9 cellular contexts compared by ENCODE assay signal in the genomic region with DNA sequence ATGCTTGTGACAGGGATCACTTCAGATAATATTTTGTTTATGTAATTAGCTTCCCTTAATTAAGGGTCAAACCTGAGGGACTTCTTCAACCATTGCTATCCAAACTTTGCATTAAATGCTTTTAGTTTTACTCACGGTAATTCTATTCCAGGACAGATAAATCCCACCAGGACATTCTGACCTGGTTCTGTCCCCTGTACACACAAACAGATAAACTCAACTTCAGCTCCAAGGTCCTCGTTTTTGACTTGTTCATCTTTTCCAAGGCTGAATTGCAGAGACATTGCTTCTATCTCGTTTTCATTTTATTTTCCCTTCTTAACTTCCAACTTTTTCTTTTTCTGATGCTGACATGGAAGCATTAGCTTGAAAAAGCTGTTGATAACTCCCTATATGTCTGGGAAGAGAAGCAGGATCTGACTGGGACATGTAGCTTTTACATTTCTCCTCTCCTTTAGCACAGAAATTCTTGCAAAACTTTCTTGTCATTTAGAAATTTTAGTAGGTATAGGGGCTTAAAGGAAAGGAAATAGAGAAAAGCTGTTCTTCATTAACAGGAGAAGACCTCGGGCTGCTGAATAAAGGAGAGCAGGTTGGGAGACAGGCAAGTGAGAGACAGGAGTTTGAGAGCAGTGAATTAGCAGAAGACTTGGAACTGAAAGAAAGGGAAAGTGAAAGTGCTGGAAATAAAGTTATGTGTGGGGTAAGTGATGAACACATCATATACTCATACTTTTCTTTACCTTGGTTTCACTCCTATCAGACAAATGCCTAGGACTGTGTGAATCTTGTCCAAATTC.
DNase-seq lines count a peak whose midpoint lies in the region; TF ChIP-seq lines count a peak whose summit lies in the region.
"Had no signal": no experiment of that assay in that cellular context is flagged by ENCODE, and none has a peak within 500 bp of the region (broad histone marks: within the 10 kb centered on the region; RNA-seq: fewer than 3 reads in every experiment).

No MANE protein-coding gene starts in this region.

- no peak for DNase-seq in activated naive CD4-positive, alpha-beta T cell treated with Interleukin-2 at 50 U/mL for 16 hours
- DNase-seq in LHCN-M2 (ENCODE audit: low read depth) (peak; percentile 56), adrenal gland (peak in 2 of 7 donors; percentile 16), vagina (ENCODE audit: extremely low spot score in 2 of 2) (no peak), OCI-M2 (lab: John Stamatoyannopoulos, UW; ENCODE audit: unreplicated experiment) (no peak)
- no peak for DNase-seq in stimulated activated CD4-positive, alpha-beta T cell treated with anti-CD3 and anti-CD28 coated beads, Interleukin-4, amount 100 ng/mL, for 4 hours

- H3K36me3 Mint-ChIP-seq in activated naive CD4-positive, alpha-beta T cell treated with anti-CD3 and anti-CD28 coated beads, Interleukin-2, amount 50 U/mL, for 24 hours, result peaks cover 5% of the 10 kb centered on the region

- peak; percentile 16 to 37 for TF ChIP-seq POLR2A in adrenal gland (IDR thresholded peaks at IDR 0.05)
- TF ChIP-seq POLR2A in vagina (IDR thresholded peaks at IDR 0.05), result no peak

- peak overlapping the region; percentile 31 to 82 (median 63) for H3K27ac ChIP-seq in adrenal gland
- peak overlapping the region; percentile 53 to 65 for H3K27ac ChIP-seq in liver (ENCODE audit: low read depth in 1 of 2, low read length in 2 of 2)
- peak overlapping the region; percentile 13 for H3K27ac ChIP-seq in vagina
- H3K27ac ChIP-seq: cardiac muscle cell had no signal

- peak in 1 of 2 donors; percentile 44 for TF ChIP-seq RAD21 in liver (IDR thresholded peaks at IDR 0.05)

- H3K36me3 ChIP-seq in adrenal gland (replicated peaks in 1 of 2) (no peaks in the 10 kb centered on the region), liver (ENCODE audit: control insufficient read depth in 4 of 4, insufficient read depth in 3 of 4, low read depth in 1 of 4, low read length in 3 of 4) (no peaks in the 10 kb centered on the region), vagina (no peaks in the 10 kb centered on the region)
- H3K36me3 ChIP-seq: cardiac muscle cell had no signal

- H3K4me1 ChIP-seq in adrenal gland (replicated peaks in 1 of 2), result peaks cover 8 to 20% of the 10 kb centered on the region in 2 donors
- peaks cover 0 to 13% (median 2%) of the 10 kb centered on the region in 4 donors for H3K4me1 ChIP-seq in liver (ENCODE audit: control insufficient read depth in 4 of 4, insufficient read depth in 4 of 4, low read length in 3 of 4)
- peaks cover 11% of the 10 kb centered on the region for H3K4me1 ChIP-seq in vagina

- H3K4me3 ChIP-seq in adrenal gland (peak overlapping the region in 2 of 4 donors; percentile 13 to 42), liver (ENCODE audit: low read depth in 1 of 3, low read length in 3 of 3) (peak overlapping the region; percentile 62 to 86 (median 82)), vagina (peak overlapping the region; percentile 12 to 30)
- H3K4me3 ChIP-seq: cardiac muscle cell had no signal

- H3K27me3 ChIP-seq in adrenal gland (no peaks in the 10 kb centered on the region), liver (ENCODE audit: control insufficient read depth in 4 of 4, insufficient read depth in 4 of 4, low read length in 3 of 4) (no peaks in the 10 kb centered on the region), vagina (no peaks in the 10 kb centered on the region)
- H3K27me3 ChIP-seq: cardiac muscle cell had no signal

- intact Hi-C loops in adrenal gland (cut with DNase I) (no loop called here), vagina (cut with DNase I) (no loop called here)

- peak overlapping the region; percentile 86 to 88 for H3K9ac ChIP-seq in liver (ENCODE audit: low read depth in 1 of 2, low read length in 2 of 2)

- peaks cover 17% of the 10 kb centered on the region for H3K9me3 Mint-ChIP-seq in activated naive CD4-positive, alpha-beta T cell treated with anti-CD3 and anti-CD28 coated beads, Interleukin-2, amount 50 U/mL, for 24 hours

- no peaks in the 10 kb centered on the region for H3K27me3 Mint-ChIP-seq in activated naive CD4-positive, alpha-beta T cell treated with anti-CD3 and anti-CD28 coated beads, Interleukin-2, amount 50 U/mL, for 24 hours

- peaks cover 66% of the 10 kb centered on the region for H3K4me1 Mint-ChIP-seq in activated naive CD4-positive, alpha-beta T cell treated with anti-CD3 and anti-CD28 coated beads, Interleukin-2, amount 50 U/mL, for 24 hours

- no peaks in the 10 kb centered on the region for H3K9me3 ChIP-seq in adrenal gland (replicated peaks in 1 of 3)
- no peaks in the 10 kb centered on the region for H3K9me3 ChIP-seq in liver (ENCODE audit: control insufficient read depth in 4 of 4, low read length in 3 of 4)
- H3K9me3 ChIP-seq in vagina, result no peaks in the 10 kb centered on the region

- peak overlapping the region; percentile 89 for H3K27ac Mint-ChIP-seq in activated naive CD4-positive, alpha-beta T cell treated with anti-CD3 and anti-CD28 coated beads, Interleukin-2, amount 50 U/mL, for 24 hours

- peak overlapping the region; percentile 79 for H3K4me3 Mint-ChIP-seq in activated naive CD4-positive, alpha-beta T cell treated with anti-CD3 and anti-CD28 coated beads, Interleukin-2, amount 50 U/mL, for 24 hours

- no peak for TF ChIP-seq CTCF in adrenal gland (IDR thresholded peaks at IDR 0.05)
- TF ChIP-seq CTCF in liver (IDR thresholded peaks at IDR 0.05; ENCODE audit: low read depth, low read length, missing input control), result no peak
- no peak for TF ChIP-seq CTCF in vagina (IDR thresholded peaks at IDR 0.05)

- WGBS in adrenal gland, 4 donors, result 9 to 10% (median 9%) methylated on average over 4 of the region's 4 CpGs
- WGBS in liver, result 11% methylated on average over 4 of the region's 4 CpGs

TF ChIP-seq in liver, 16 proteins besides CTCF, POLR2A, EP300 and RAD21:
- no peak for TF ChIP-seq GABPA (IDR thresholded peaks at IDR 0.05 in 1 of 2, conservative IDR thresholded peaks at IDR 0.05 in 1 of 2)
- peak in 1 of 2 donors; percentile 8 for TF ChIP-seq HNF4A (conservative IDR thresholded peaks at IDR 0.05)
- TF ChIP-seq, protein P1, sequence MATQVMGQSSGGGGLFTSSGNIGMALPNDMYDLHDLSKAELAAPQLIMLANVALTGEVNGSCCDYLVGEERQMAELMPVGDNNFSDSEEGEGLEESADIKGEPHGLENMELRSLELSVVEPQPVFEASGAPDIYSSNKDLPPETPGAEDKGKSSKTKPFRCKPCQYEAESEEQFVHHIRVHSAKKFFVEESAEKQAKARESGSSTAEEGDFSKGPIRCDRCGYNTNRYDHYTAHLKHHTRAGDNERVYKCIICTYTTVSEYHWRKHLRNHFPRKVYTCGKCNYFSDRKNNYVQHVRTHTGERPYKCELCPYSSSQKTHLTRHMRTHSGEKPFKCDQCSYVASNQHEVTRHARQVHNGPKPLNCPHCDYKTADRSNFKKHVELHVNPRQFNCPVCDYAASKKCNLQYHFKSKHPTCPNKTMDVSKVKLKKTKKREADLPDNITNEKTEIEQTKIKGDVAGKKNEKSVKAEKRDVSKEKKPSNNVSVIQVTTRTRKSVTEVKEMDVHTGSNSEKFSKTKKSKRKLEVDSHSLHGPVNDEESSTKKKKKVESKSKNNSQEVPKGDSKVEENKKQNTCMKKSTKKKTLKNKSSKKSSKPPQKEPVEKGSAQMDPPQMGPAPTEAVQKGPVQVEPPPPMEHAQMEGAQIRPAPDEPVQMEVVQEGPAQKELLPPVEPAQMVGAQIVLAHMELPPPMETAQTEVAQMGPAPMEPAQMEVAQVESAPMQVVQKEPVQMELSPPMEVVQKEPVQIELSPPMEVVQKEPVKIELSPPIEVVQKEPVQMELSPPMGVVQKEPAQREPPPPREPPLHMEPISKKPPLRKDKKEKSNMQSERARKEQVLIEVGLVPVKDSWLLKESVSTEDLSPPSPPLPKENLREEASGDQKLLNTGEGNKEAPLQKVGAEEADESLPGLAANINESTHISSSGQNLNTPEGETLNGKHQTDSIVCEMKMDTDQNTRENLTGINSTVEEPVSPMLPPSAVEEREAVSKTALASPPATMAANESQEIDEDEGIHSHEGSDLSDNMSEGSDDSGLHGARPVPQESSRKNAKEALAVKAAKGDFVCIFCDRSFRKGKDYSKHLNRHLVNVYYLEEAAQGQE (IDR thresholded peaks at IDR 0.05), result no peak
- TF ChIP-seq EGR1 (IDR thresholded peaks at IDR 0.05; ENCODE audit: low read depth in 2 of 2), result no peak
- no peak for TF ChIP-seq JUND (IDR thresholded peaks at IDR 0.05)
- TF ChIP-seq, protein P2, sequence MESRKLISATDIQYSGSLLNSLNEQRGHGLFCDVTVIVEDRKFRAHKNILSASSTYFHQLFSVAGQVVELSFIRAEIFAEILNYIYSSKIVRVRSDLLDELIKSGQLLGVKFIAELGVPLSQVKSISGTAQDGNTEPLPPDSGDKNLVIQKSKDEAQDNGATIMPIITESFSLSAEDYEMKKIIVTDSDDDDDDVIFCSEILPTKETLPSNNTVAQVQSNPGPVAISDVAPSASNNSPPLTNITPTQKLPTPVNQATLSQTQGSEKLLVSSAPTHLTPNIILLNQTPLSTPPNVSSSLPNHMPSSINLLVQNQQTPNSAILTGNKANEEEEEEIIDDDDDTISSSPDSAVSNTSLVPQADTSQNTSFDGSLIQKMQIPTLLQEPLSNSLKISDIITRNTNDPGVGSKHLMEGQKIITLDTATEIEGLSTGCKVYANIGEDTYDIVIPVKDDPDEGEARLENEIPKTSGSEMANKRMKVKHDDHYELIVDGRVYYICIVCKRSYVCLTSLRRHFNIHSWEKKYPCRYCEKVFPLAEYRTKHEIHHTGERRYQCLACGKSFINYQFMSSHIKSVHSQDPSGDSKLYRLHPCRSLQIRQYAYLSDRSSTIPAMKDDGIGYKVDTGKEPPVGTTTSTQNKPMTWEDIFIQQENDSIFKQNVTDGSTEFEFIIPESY (IDR thresholded peaks at IDR 0.05), result no peak
- TF ChIP-seq SP1 (IDR thresholded peaks at IDR 0.05), result peak; percentile 30
- TF ChIP-seq NR2F2 (IDR thresholded peaks at IDR 0.05), result peak; percentile 9
- no peak for TF ChIP-seq FOXA2 (IDR thresholded peaks at IDR 0.05)

Comparison
In these comparisons a context has a peak if more than half of its experiments do, and no peak if none do; other contexts are left out.
1. H3K27ac ChIP-seq: peak in every context shown above with its lines; median percentile 63 in adrenal gland; 59 in liver; 13 in vagina.
2. POLR2A ChIP-seq: peak in adrenal gland (2 of 2); none in vagina (0 of 2).